ENCODE assay signal across 19 cellular contexts in genomic region chr4:187017156-187017555, GRCh38.
DNase-seq lines count a peak whose midpoint lies in the region; ATAC-seq and TF ChIP-seq lines count a peak whose summit lies in the region.
"Had no signal": no experiment of that assay in that cellular context is flagged by ENCODE, and none has a peak within 500 bp of the region (broad histone marks: within the 10 kb centered on the region; RNA-seq: fewer than 3 reads in every experiment).

No MANE protein-coding gene starts in this region.

- intact Hi-C loops in esophagus muscularis mucosa (cut with DNase I) = no loop called here
- intact Hi-C loops in ascending aorta (cut with DNase I) = no loop called here

- no peak overlapping the region for H3K27ac Mint-ChIP-seq in WTC11
- H3K27ac Mint-ChIP-seq: T-helper 2 cell treated with Interferon-gamma antibody and Interleukin-4, amounts not matched to agents 5 μg/mL and 100 μg/mL, for 36 hours had no signal

- no peaks in the 10 kb centered on the region for H3K9me3 Mint-ChIP-seq in WTC11

- H3K36me3 ChIP-seq in esophagus muscularis mucosa (no peaks in the 10 kb centered on the region), ascending aorta (no peaks in the 10 kb centered on the region)

- H3K4me3 ChIP-seq in LNCaP clone FGC (ENCODE audit: low read depth, low read length) (no peak overlapping the region), esophagus muscularis mucosa (no peak overlapping the region), ascending aorta (no peak overlapping the region)

- DNase-seq in EH (ENCODE audit: low read depth) (peak; percentile 16), LNCaP clone FGC (ENCODE audit: low read depth) (peak; percentile 1), WTC11 (ENCODE audit: low spot score) (no peak), left kidney (ENCODE audit: low read depth, low spot score) (peak; percentile 72), esophagus muscularis mucosa (ENCODE audit: extremely low spot score) (no peak), ascending aorta (ENCODE audit: low spot score in 2 of 2) (no peak)
- DNase-seq: C1 segment of cervical spinal cord; IMR-90; Karpas-422; MM.1S; NCI-H1092; NCI-H146; NCI-H2029 treated with DMSO at 0.1 percent for 48 hours; NCI-H526 treated with DMSO at 0.1 percent for 48 hours; NK-92 treated with Interleukin-12 subunit alpha and Interleukin-12 subunit beta, amount 100 ng/mL, for 24 hours; Right ventricle myocardium superior had no signal

- H3K27me3 Mint-ChIP-seq in WTC11 (ENCODE audit: low read depth) = peaks cover 38% of the 10 kb centered on the region

- H3K27me3 ChIP-seq in esophagus muscularis mucosa (no peaks in the 10 kb centered on the region), ascending aorta (no peaks in the 10 kb centered on the region)

- H3K4me1 ChIP-seq in esophagus muscularis mucosa (no peaks in the 10 kb centered on the region), ascending aorta (no peaks in the 10 kb centered on the region)

- no peaks in the 10 kb centered on the region for H3K36me3 Mint-ChIP-seq in WTC11

- TF ChIP-seq POLR2A in esophagus muscularis mucosa (IDR thresholded peaks at IDR 0.05; ENCODE audit: low read depth) = no peak

- CTCF ChIA-PET in WTC11 (lab: Charles Lee) = no interaction called here

- H3K9me3 ChIP-seq in esophagus muscularis mucosa (no peaks in the 10 kb centered on the region), ascending aorta (no peaks in the 10 kb centered on the region)

- peaks cover 44% of the 10 kb centered on the region for H3K4me1 Mint-ChIP-seq in WTC11

- WGBS in esophagus muscularis mucosa = 61% methylated on average over 3 of the region's 3 CpGs

- POLR2A ChIA-PET in WTC11 (lab: Charles Lee) = no interaction called here

- ATAC-seq in WTC11 = peak; percentile 59
- no peak for ATAC-seq in GM21529 (IDR thresholded peaks at IDR 0.05; ENCODE audit: unreplicated experiment)
- no peak for ATAC-seq in HG03175 (IDR thresholded peaks at IDR 0.05; ENCODE audit: unreplicated experiment)

- H3K4me3 Mint-ChIP-seq in WTC11 = no peak overlapping the region
- H3K4me3 Mint-ChIP-seq: T-helper 2 cell treated with Interferon-gamma antibody and Interleukin-4, amounts not matched to agents 5 μg/mL and 100 μg/mL, for 36 hours had no signal

- TF ChIP-seq CTCF in LNCaP clone FGC (IDR thresholded peaks at IDR 0.05; ENCODE audit: control insufficient read depth, extremely low read depth, insufficient read depth) = no peak
- TF ChIP-seq CTCF in WTC11 (IDR thresholded peaks at IDR 0.05) = no peak
- no peak for TF ChIP-seq CTCF in esophagus muscularis mucosa (IDR thresholded peaks at IDR 0.05)
- TF ChIP-seq CTCF in ascending aorta (IDR thresholded peaks at IDR 0.05) = no peak

- H3K27ac ChIP-seq in esophagus muscularis mucosa (replicated peaks in 1 of 4) = no peak overlapping the region
- H3K27ac ChIP-seq in ascending aorta = no peak overlapping the region

- no peak for TF ChIP-seq EP300 in esophagus muscularis mucosa (IDR thresholded peaks at IDR 0.05)

TF ChIP-seq in WTC11, 78 proteins besides CTCF, POLR2A, EP300 and RAD21 (continues in another document):
- TF ChIP-seq PRDM15 (CRISPR knock-in tag; IDR thresholded peaks at IDR 0.05) = no peak
- TF ChIP-seq PRRX2 (CRISPR knock-in tag; IDR thresholded peaks at IDR 0.05) = no peak
- no peak for TF ChIP-seq ATF1 (CRISPR knock-in tag; IDR thresholded peaks at IDR 0.05)
- no peak for TF ChIP-seq NR3C1 (CRISPR knock-in tag; conservative IDR thresholded peaks at IDR 0.05; ENCODE audit: low read depth)
- no peak for TF ChIP-seq ZNF281 (CRISPR knock-in tag; IDR thresholded peaks at IDR 0.05)
- no peak for TF ChIP-seq MLX (CRISPR knock-in tag; IDR thresholded peaks at IDR 0.05)
- TF ChIP-seq ZNF512 (CRISPR knock-in tag; IDR thresholded peaks at IDR 0.05; ENCODE audit: borderline replicate concordance) = no peak
- TF ChIP-seq NR1H2 (CRISPR knock-in tag; IDR thresholded peaks at IDR 0.05) = no peak
- no peak for TF ChIP-seq IRF2 (CRISPR knock-in tag; IDR thresholded peaks at IDR 0.05; ENCODE audit: borderline replicate concordance, low read depth)
- TF ChIP-seq HMGA2 (CRISPR knock-in tag; IDR thresholded peaks at IDR 0.05) = no peak
- TF ChIP-seq GABPB1 (CRISPR knock-in tag; IDR thresholded peaks at IDR 0.05) = no peak
- no peak for TF ChIP-seq MAX (CRISPR knock-in tag; IDR thresholded peaks at IDR 0.05)

Comparison
In these comparisons a context has a peak if more than half of its experiments do, and no peak if none do; other contexts are left out.
1. DNase-seq: peak in EH (single experiment), LNCaP clone FGC (single experiment) and left kidney (single experiment); none in WTC11 (single experiment), esophagus muscularis mucosa (single experiment) and ascending aorta (0 of 2).